ENCODE assay signal across 8 cellular contexts in the genomic region with DNA sequence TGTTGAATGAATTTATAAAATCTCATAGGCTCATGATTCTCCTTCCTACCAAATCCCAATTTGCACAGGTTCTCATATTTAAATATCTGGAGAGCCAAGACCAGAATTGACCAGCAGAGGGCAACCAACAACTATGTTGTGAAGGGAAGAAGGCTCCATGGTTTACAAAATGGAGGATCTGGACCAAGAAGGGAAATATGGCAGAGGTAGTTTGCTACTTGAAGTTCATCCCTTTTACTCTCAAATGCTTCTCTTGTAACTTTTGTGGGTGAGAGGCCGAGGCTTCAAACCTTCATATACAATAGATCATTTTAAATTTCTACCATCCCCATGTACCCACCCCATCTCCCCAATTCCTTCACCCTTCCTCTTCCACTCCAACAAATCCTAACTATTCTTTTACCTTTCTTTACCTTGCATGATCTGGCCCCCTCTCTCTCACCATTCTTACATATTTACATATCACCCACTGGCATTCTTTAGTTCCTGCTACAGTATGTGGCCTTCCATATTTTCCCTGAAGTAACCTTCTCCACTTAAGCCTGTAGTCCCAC. TPM values are rescaled to one million over a fixed set of nuclear protein-coding genes. Genes with fewer than 3 reads are reported as not detected.
A peak's percentile ranks its signal among the peaks of the same experiment; 100 is the strongest.
DNase-seq lines count a peak whose midpoint lies in the region; ATAC-seq and TF ChIP-seq lines count a peak whose summit lies in the region.

No MANE protein-coding gene starts in this region.

- peaks cover 2% of the 10 kb centered on the region for H3K4me1 ChIP-seq in foreskin keratinocyte
- peaks cover 16% of the 10 kb centered on the region for H3K4me1 ChIP-seq in vagina

- TF ChIP-seq CTCF in foreskin keratinocyte (conservative IDR thresholded peaks at IDR 0.05) (peak; percentile 95), vagina (IDR thresholded peaks at IDR 0.05) (peak; percentile 51 to 82 (median 51))

- H3K9me3 ChIP-seq in vagina = no peaks in the 10 kb centered on the region

- H3K4me3 ChIP-seq in vagina = no peak overlapping the region

- DNase-seq in GM04504 (ENCODE audit: low read depth) (peak; percentile 60), MV-4-11 (lab: John Stamatoyannopoulos, UW) (peak; percentile 81), SIG-M5 treated with dmso at 0.1 percent for 504 hours (lab: John Stamatoyannopoulos, UW; ENCODE audit: unreplicated experiment) (peak; percentile 92), foreskin keratinocyte (peak; percentile 36 to 64), pons (ENCODE audit: low spot score) (peak; percentile 94), vagina (ENCODE audit: extremely low spot score in 2 of 2) (no peak)
- DNase-seq in activated gamma-delta T cell treated with anti-CD3 and anti-CD28 coated beads, Interleukin-2, amount 50 U/mL, for 16 hours (ENCODE audit: low read depth) = peak; percentile 56

- H3K27ac ChIP-seq in foreskin keratinocyte (no peak overlapping the region), vagina (no peak overlapping the region)

- TF ChIP-seq POLR2A in vagina (IDR thresholded peaks at IDR 0.05) = no peak

- no peaks in the 10 kb centered on the region for H3K36me3 ChIP-seq in vagina

- intact Hi-C loops in vagina (cut with DNase I) = loop anchor here (2.0 kb wide), 1 partner anchor 32 kb away; the partner anchor contains the start of gene NABP2

- no peak for ATAC-seq in foreskin keratinocyte
- ATAC-seq in GM21515 (IDR thresholded peaks at IDR 0.05; ENCODE audit: unreplicated experiment) = no peak

- no peaks in the 10 kb centered on the region for H3K27me3 ChIP-seq in foreskin keratinocyte
- no peaks in the 10 kb centered on the region for H3K27me3 ChIP-seq in vagina

RNA-seq across cellular contexts. Expression of gene SMARCC2, which starts 3.8 kb away (rescaled TPM):
- 46.0 and 46.1 TPM in 2 replicates for total RNA-seq in foreskin keratinocyte
- polyA plus RNA-seq in foreskin keratinocyte = 13.3 and 14.7 TPM in 2 replicates
- total RNA-seq in vagina = 95.3 TPM

RNA-seq across cellular contexts. Expression of gene RNF41, which starts 28.6 kb away (rescaled TPM):
- total RNA-seq in foreskin keratinocyte (37.1 and 39.4 TPM in 2 replicates), vagina (79.6 TPM)
- polyA plus RNA-seq in foreskin keratinocyte = 19.0 and 21.8 TPM in 2 replicates

RNA-seq across cellular contexts. Expression of gene NABP2, which starts 31.0 kb away (rescaled TPM):
- total RNA-seq in foreskin keratinocyte (45.8 and 47.1 TPM in 2 replicates), vagina (20.4 TPM)
- 58.2 and 62.8 TPM in 2 replicates for polyA plus RNA-seq in foreskin keratinocyte

RNA-seq across cellular contexts. Expression of gene MYL6, which starts 34.9 kb away (rescaled TPM):
- total RNA-seq in foreskin keratinocyte (2,537 and 2,800 TPM in 2 replicates), vagina (2,285 TPM)
- polyA plus RNA-seq in foreskin keratinocyte = 3,288 and 3,690 TPM in 2 replicates

RNA-seq across cellular contexts. Expression of gene SLC39A5, which starts 36.7 kb away (rescaled TPM):
- total RNA-seq in foreskin keratinocyte (0.20 and 0.21 TPM in 2 replicates), vagina (not detected)
- polyA plus RNA-seq in foreskin keratinocyte = 0.10 TPM in 1 of 2 replicates, not detected in the other

Comparison
In these comparisons a context has a peak if more than half of its experiments do, and no peak if none do; other contexts are left out.
1. DNase-seq: peak in GM04504 (single experiment), MV-4-11 (single experiment), SIG-M5 treated with dmso at 0.1 percent for 504 hours (single experiment), activated gamma-delta T cell treated with anti-CD3 and anti-CD28 coated beads, Interleukin-2, amount 50 U/mL, for 16 hours (single experiment), foreskin keratinocyte (2 of 2) and pons (single experiment); none in vagina (0 of 2).